Comparison of ENCODE assay signal across 22 cellular contexts in the genomic region with DNA sequence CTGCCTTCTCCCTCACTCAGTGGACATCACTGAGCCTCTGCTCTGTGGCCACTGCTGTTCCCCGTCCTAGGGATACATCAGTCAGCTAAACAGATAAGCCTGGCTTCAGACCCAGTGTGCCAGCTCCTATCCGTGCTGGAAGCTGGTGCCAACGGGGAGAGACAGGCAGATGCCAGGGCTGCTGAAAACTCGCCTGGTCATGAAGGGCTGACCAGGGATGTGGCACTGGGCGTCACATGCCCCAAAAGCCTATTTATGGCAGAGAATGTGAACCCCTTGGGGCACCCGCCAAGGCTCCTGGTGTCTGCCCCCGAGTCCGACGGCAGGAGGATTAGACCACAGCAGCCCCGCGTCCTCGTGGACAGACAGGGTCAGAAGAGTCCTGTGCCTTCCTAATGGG. TPM values are rescaled to one million over a fixed set of nuclear protein-coding genes. Genes with fewer than 3 reads are reported as not detected.
DNase-seq lines count a peak whose midpoint lies in the region; ATAC-seq and TF ChIP-seq lines count a peak whose summit lies in the region.
"Had no signal": no experiment of that assay in that cellular context is flagged by ENCODE, and none has a peak within 500 bp of the region (broad histone marks: within the 10 kb centered on the region; RNA-seq: fewer than 3 reads in every experiment).

No MANE protein-coding gene starts in this region.

- TF ChIP-seq CTCF in coronary artery (IDR thresholded peaks at IDR 0.05) (no peak), psoas muscle (IDR thresholded peaks at IDR 0.05) (no peak), tibial artery (IDR thresholded peaks at IDR 0.05) (no peak)

- WGBS in psoas muscle, 3 donors: 29 to 55% (median 52%) methylated on average over 12 of the region's 12 CpGs

- H3K27ac ChIP-seq in coronary artery (peak overlapping the region; percentile 63 to 80), psoas muscle (peak overlapping the region; percentile 48), tibial artery (peak overlapping the region; percentile 39 to 66)
- H3K27ac ChIP-seq: BLaER1 treated with 17β-estradiol and CSF1 and Interleukin-3, amounts not matched to agents 10 nM and 100 nM; HL-60; PC-9 had no signal

- no peak overlapping the region for H3K4me3 ChIP-seq in coronary artery
- no peak overlapping the region for H3K4me3 ChIP-seq in psoas muscle
- no peak overlapping the region for H3K4me3 ChIP-seq in tibial artery
- H3K4me3 ChIP-seq: BLaER1 treated with 17β-estradiol and CSF1 and Interleukin-3, amounts not matched to agents 10 nM and 100 nM; PC-9 had no signal

- no peaks in the 10 kb centered on the region for H3K9me3 ChIP-seq in psoas muscle
- no peaks in the 10 kb centered on the region for H3K9me3 ChIP-seq in tibial artery
- H3K9me3 ChIP-seq: BLaER1 treated with 17β-estradiol and CSF1 and Interleukin-3, amounts not matched to agents 10 nM and 100 nM had no signal

- peaks cover 0 to 3% (median 0%) of the 10 kb centered on the region in 3 donors for H3K27me3 ChIP-seq in psoas muscle (ENCODE audit: insufficient read depth in 3 of 3, low read length in 2 of 3)
- H3K27me3 ChIP-seq in tibial artery: no peaks in the 10 kb centered on the region
- H3K27me3 ChIP-seq: BLaER1 treated with 17β-estradiol and CSF1 and Interleukin-3, amounts not matched to agents 10 nM and 100 nM had no signal

- H3K36me3 ChIP-seq in psoas muscle (ENCODE audit: insufficient read depth in 1 of 2, low read depth in 1 of 2) (no peaks in the 10 kb centered on the region), tibial artery (peaks cover 0 to 8% (median 0%) of the 10 kb centered on the region in 3 donors)
- H3K36me3 ChIP-seq: BLaER1 treated with 17β-estradiol and CSF1 and Interleukin-3, amounts not matched to agents 10 nM and 100 nM had no signal

- ATAC-seq in left cardiac atrium: peak; percentile 55 to 58
- peak; percentile 14 to 92 (median 83) for ATAC-seq in psoas muscle

- DNase-seq in coronary artery (ENCODE audit: low spot score) (no peak), left cardiac atrium (no peak), psoas muscle (peak; percentile 5 to 78), tibial artery (peak in 1 of 2 donors; percentile 76), ureter (ENCODE audit: low spot score) (no peak), NCI-H2196 treated with DMSO at 0.1 percent for 48 hours (lab: John Stamatoyannopoulos, UW; ENCODE audit: unreplicated experiment) (no peak)
- DNase-seq in stimulated activated CD4-positive, alpha-beta T cell treated with anti-CD3 and anti-CD28 coated beads, Interleukin-2, amount 100 ng/mL, for 24 hours: no peak
- DNase-seq: AML-193; CD4-positive, alpha-beta T cell; NCI-H1092 treated with DMSO at 0.1 percent for 48 hours; NCI-H1436; NCI-H187; NCI-H2081 treated with DMSO at 0.1 percent for 48 hours; NCI-H2171 treated with DMSO at 0.1 percent for 48 hours; NCI-H524 treated with DMSO at 0.1 percent for 48 hours; NCI-H82; NK-92 treated with Interleukin-12 subunit alpha and Interleukin-12 subunit beta, amount 100 ng/mL, for 24 hours; PC-9; SHP77 had no signal

- intact Hi-C loops in left cardiac atrium (cut with DNase I): no loop called here
- intact Hi-C loops in psoas muscle (cut with DNase I): no loop called here
- intact Hi-C loops in tibial artery (cut with DNase I; ENCODE audit: low total_unique reads): no loop called here

- H3K4me1 ChIP-seq in psoas muscle (no peaks in the 10 kb centered on the region), tibial artery (peaks cover 0 to 35% (median 22%) of the 10 kb centered on the region in 4 donors)

RNA-seq across cellular contexts. Expression of a gene that starts 19.7 kb away (rescaled TPM):
- total RNA-seq in left cardiac atrium (10 to 100 TPM in 1 of 2 donors, 1 to 10 TPM in 1; 9.8 to 14.2 TPM), psoas muscle (10 to 100 TPM in 3 of 4 donors, 1 to 10 TPM in 1; 5.1 to 11.3 (median 11.3) TPM), ureter (75.5 TPM)
- 1 to 10 TPM; 2.2 to 8.7 (median 4.5) TPM for polyA plus RNA-seq in psoas muscle
- total RNA-seq: CD4-positive, alpha-beta T cell; G401 had no signal

Comparison
In these comparisons a context has a peak if more than half of its experiments do, and no peak if none do; other contexts are left out.
1. DNase-seq: peak in psoas muscle (2 of 2); none in coronary artery (single experiment), left cardiac atrium (single experiment), stimulated activated CD4-positive, alpha-beta T cell treated with anti-CD3 and anti-CD28 coated beads, Interleukin-2, amount 100 ng/mL, for 24 hours (0 of 2), ureter (single experiment) and NCI-H2196 treated with DMSO at 0.1 percent for 48 hours (single experiment).
2. Peak in every context shown above with its lines, with median percentiles within 50 percentile points of each other: H3K27ac ChIP-seq.